9 cellular contexts compared by ENCODE assay signal in the genomic region with DNA sequence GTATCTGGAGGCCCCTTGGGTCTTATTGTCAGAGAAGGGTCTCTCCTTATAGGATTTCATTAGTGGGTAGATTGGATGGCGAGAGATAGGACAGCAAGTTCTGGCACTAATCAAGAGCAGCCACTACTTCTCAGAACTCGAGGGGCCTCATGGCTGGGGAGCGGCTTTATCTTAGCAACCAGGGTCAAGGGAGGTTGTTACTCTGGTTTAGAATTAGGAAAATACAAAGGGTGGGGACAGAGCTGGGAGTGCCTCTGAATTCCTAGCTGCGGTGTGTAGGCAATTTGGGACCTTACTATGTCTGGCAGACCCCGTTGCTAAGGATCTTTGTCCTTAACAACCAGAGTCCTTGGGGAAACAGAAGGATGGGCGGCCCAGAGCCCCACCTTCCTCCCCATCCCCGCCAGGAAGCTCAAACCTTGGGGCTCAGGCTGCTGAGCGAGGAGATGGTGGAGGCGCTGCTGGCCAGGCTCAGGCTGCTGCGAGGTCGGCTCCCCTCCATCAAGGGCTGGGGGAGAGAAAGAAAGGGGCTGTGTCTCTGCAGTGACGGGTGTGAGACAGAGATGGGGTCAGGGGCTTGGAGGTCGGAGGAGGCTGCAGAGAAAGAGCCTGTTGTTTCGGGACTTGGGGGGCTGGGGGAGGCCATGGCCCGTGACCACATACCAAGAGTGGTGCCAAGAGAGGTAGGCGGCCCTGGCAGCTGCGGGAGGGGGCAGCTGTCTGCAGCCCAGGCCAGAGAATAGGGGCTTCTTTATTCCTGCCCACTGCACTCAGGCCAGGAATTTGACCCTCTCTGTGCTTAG. TPM values are rescaled to one million over a fixed set of nuclear protein-coding genes. Genes with fewer than 3 reads are reported as not detected.
A peak's percentile ranks its signal among the peaks of the same experiment; 100 is the strongest.
DNase-seq lines count a peak whose midpoint lies in the region; ATAC-seq and TF ChIP-seq lines count a peak whose summit lies in the region.
"Had no signal": no experiment of that assay in that cellular context is flagged by ENCODE, and none has a peak within 500 bp of the region (broad histone marks: within the 10 kb centered on the region; RNA-seq: fewer than 3 reads in every experiment).

No MANE protein-coding gene starts in this region.

- H3K4me1 ChIP-seq in NT2/D1 (ENCODE audit: insufficient read depth, insufficient read length) (peaks cover 4% of the 10 kb centered on the region), lung (ENCODE audit: control insufficient read depth in 2 of 2, insufficient read depth in 2 of 2, low read length in 2 of 2) (peaks cover 0 to 5% of the 10 kb centered on the region in 2 donors), thoracic aorta (ENCODE audit: control insufficient read depth in 1 of 2, low read depth in 2 of 2) (peaks cover 3 to 28% of the 10 kb centered on the region in 2 donors)

- peaks cover 8% of the 10 kb centered on the region for H3K36me3 Mint-ChIP-seq in chondrocyte (ENCODE audit: low read depth)
- H3K36me3 Mint-ChIP-seq: IgD-negative memory B cell had no signal

- H3K27ac ChIP-seq in lung (ENCODE audit: low read depth in 1 of 2, low read length in 1 of 2) (no peak overlapping the region), thoracic aorta (peak overlapping the region; percentile 85 to 86)

- H3K27me3 ChIP-seq in NT2/D1 (ENCODE audit: insufficient read depth, insufficient read length), result no peaks in the 10 kb centered on the region
- no peaks in the 10 kb centered on the region for H3K27me3 ChIP-seq in lung (ENCODE audit: control insufficient read depth, insufficient read depth)
- no peaks in the 10 kb centered on the region for H3K27me3 ChIP-seq in thoracic aorta (replicated peaks; ENCODE audit: insufficient read depth)

- no peak for ATAC-seq in lung (ENCODE audit: insufficient read depth, low FRiP score)
- no peak for ATAC-seq in thoracic aorta (ENCODE audit: insufficient number of reproducible peaks, low FRiP score, low read depth)
- no peak for ATAC-seq in GM18520 (IDR thresholded peaks at IDR 0.05; ENCODE audit: unreplicated experiment)
- ATAC-seq in GM18907 (IDR thresholded peaks at IDR 0.05; ENCODE audit: unreplicated experiment), result no peak

- DNase-seq in NT2/D1 (ENCODE audit: low read depth, low spot score) (no peak), chondrocyte (ENCODE audit: low spot score) (no peak), lung (ENCODE audit: low spot score) (no peak), thoracic aorta (ENCODE audit: low spot score) (no peak), GM20000 (ENCODE audit: low spot score) (no peak)
- DNase-seq: activated CD8-positive, alpha-beta memory T cell treated with anti-CD3 and anti-CD28 coated beads for 24 hours had no signal

- H3K9ac ChIP-seq in NT2/D1 (ENCODE audit: insufficient read length, low read depth), result peak overlapping the region; percentile 42

- peak overlapping the region; percentile 94 for H3K27ac Mint-ChIP-seq in chondrocyte (ENCODE audit: unreplicated experiment)

- WGBS in lung, 2 donors, result 71 to 81% methylated on average over 17 of the region's 17 CpGs

- TF ChIP-seq CTCF in chondrocyte (IDR thresholded peaks at IDR 0.05) (no peak), lung (IDR thresholded peaks at IDR 0.05; ENCODE audit: control extremely low read depth, extremely low read depth) (no peak), thoracic aorta (IDR thresholded peaks at IDR 0.05) (no peak), GM20000 (IDR thresholded peaks at IDR 0.05; ENCODE audit: extremely low read depth, missing control alignments) (no peak)

- peak overlapping the region; percentile 78 for H3K4me3 Mint-ChIP-seq in chondrocyte (ENCODE audit: unreplicated experiment)

- H3K4me3 ChIP-seq in NT2/D1 (ENCODE audit: insufficient read length, low read depth) (no peak overlapping the region), lung (peak overlapping the region; percentile 20), thoracic aorta (peak overlapping the region; percentile 63)

- H3K9me3 Mint-ChIP-seq in chondrocyte (ENCODE audit: low read depth), result no peaks in the 10 kb centered on the region

- peaks cover 27% of the 10 kb centered on the region for H3K4me1 Mint-ChIP-seq in chondrocyte (ENCODE audit: low read depth)

- H3K27me3 Mint-ChIP-seq in chondrocyte (ENCODE audit: low read depth), result no peaks in the 10 kb centered on the region

- no peaks in the 10 kb centered on the region for H3K36me3 ChIP-seq in NT2/D1 (ENCODE audit: insufficient read depth, insufficient read length, low read length)
- H3K36me3 ChIP-seq in lung (ENCODE audit: control insufficient read depth in 2 of 2, insufficient read depth in 2 of 2, low read length in 2 of 2), result no peaks in the 10 kb centered on the region
- no peaks in the 10 kb centered on the region for H3K36me3 ChIP-seq in thoracic aorta

- H3K9me3 ChIP-seq in NT2/D1 (ENCODE audit: insufficient read depth, low read length) (no peaks in the 10 kb centered on the region), lung (ENCODE audit: control insufficient read depth in 2 of 2, insufficient read depth in 1 of 2, low read length in 1 of 2) (no peaks in the 10 kb centered on the region), thoracic aorta (no peaks in the 10 kb centered on the region)

RNA-seq across cellular contexts. Expression of a gene that starts 1.1 kb away (rescaled TPM):
- total RNA-seq in chondrocyte (16.8 to 34.3 TPM (median 19.6 TPM) in 3 replicates), lung (10 to 100 TPM in 1 of 2 donors, 1 to 10 TPM in 1; 8.4 to 57.7 TPM), thoracic aorta (10 to 100 TPM; 45.1 to 45.2 TPM)
- polyA plus RNA-seq in lung, result 10 to 100 TPM; 19.3 to 22.0 TPM

RNA-seq across cellular contexts. Expression of a gene that starts 4.9 kb away (rescaled TPM):
- total RNA-seq in chondrocyte, result 42.1 to 106 TPM (median 104 TPM) in 3 replicates
- 100 to 1,000 TPM; 101 to 104 TPM for total RNA-seq in lung
- 100 to 1,000 TPM; 203 to 208 TPM for polyA plus RNA-seq in lung
- total RNA-seq in thoracic aorta, result 100 to 1,000 TPM; 108 to 139 TPM

RNA-seq across cellular contexts. Expression of a gene that starts 31.0 kb away (rescaled TPM):
- 11.4 to 13.6 TPM (median 13.5 TPM) in 3 replicates for total RNA-seq in chondrocyte
- total RNA-seq in lung, result 10 to 100 TPM; 12.8 to 17.9 TPM
- 10 to 100 TPM in 1 of 2 donors, 1 to 10 TPM in 1; 9.0 to 39.1 TPM for polyA plus RNA-seq in lung
- 10 to 100 TPM; 10.2 to 16.8 TPM for total RNA-seq in thoracic aorta

RNA-seq across cellular contexts. Expression of a gene that starts 31.2 kb away (rescaled TPM):
- total RNA-seq in chondrocyte (not detected in 3 replicates), lung (under 1 TPM; 0.31 to 0.54 TPM), thoracic aorta (under 1 TPM; 0.27 to 0.78 TPM)
- under 1 TPM; 0.13 to 0.20 TPM for polyA plus RNA-seq in lung
- polyA plus RNA-seq: IgD-negative memory B cell had no signal

RNA-seq across cellular contexts. Expression of a gene that starts 32.8 kb away (rescaled TPM):
- total RNA-seq in chondrocyte (209 to 277 TPM (median 215 TPM) in 3 replicates), lung (100 to 1,000 TPM; 214 to 346 TPM), thoracic aorta (100 to 1,000 TPM; 415 to 671 TPM)
- 100 to 1,000 TPM; 362 to 367 TPM for polyA plus RNA-seq in lung

Comparison
In these comparisons a context has a peak if more than half of its experiments do, and no peak if none do; other contexts are left out.
1. H3K27ac ChIP-seq: peak in thoracic aorta (2 of 2); none in lung (0 of 2).